ENCODE assay signal across 8 cellular contexts in the genomic region with DNA sequence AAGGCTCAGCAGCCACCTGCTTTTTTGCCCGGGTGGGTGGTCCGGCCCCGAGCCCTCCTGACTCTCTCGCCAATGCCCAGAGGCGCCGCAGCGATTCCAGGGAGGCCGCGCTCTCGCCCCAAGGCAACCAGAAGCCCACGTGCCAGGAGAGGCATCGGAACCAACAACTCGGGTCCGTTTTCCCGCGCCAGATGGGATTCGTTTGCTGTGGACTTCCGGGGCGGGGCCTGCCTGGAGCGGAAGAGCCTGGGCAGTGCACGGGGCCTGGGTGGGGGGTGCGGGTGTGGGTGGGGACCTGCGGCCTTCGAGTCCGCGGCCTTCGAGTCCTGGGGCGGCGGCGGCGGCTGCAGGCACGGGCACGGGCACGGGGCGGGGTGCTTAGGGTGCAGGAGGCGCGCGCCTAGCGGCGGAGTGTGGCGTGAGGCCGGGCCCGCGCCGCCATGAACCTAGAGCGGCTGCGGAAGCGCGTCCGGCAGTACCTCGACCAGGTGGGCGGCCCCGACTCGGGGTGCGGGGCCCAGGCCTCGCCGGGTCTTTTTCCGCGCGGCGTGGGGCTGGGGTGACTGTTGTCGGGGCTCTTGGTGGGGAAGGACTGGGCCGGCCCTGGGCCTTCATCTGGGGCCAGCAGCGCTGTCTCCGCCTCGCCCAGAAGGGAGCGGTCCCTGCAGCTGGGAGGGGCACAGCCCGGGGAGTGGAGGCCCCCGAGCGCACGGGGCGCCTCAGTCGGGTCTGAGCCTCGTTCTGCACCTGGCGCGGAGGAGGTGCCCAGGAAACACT. TPM values are rescaled to one million over a fixed set of nuclear protein-coding genes. Genes with fewer than 3 reads are reported as not detected.
DNase-seq lines count a peak whose midpoint lies in the region; ATAC-seq and TF ChIP-seq lines count a peak whose summit lies in the region.

A gene with protein sequence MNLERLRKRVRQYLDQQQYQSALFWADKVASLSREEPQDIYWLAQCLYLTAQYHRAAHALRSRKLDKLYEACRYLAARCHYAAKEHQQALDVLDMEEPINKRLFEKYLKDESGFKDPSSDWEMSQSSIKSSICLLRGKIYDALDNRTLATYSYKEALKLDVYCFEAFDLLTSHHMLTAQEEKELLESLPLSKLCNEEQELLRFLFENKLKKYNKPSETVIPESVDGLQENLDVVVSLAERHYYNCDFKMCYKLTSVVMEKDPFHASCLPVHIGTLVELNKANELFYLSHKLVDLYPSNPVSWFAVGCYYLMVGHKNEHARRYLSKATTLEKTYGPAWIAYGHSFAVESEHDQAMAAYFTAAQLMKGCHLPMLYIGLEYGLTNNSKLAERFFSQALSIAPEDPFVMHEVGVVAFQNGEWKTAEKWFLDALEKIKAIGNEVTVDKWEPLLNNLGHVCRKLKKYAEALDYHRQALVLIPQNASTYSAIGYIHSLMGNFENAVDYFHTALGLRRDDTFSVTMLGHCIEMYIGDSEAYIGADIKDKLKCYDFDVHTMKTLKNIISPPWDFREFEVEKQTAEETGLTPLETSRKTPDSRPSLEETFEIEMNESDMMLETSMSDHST (plus strand): TSS at position 253 of the 777 bp plus-strand sequence. CDS start 188 bp downstream, at position 441.

- peak within 1 kb of the TSS; percentile 78 for H3K27ac Mint-ChIP-seq in GM23338
- H3K27ac Mint-ChIP-seq in activated T-helper 2 cell treated with anti-CD3 and anti-CD28 coated beads, Interferon-gamma antibody, Interleukin-2, Interleukin-4, amounts not matched to agents 10 μg/mL and 5 μg/mL and 100 μg/mL, durations not matched to agents 14 hours and 24 hours and 36 hours: peak within 1 kb of the TSS; percentile 78
- H3K27ac Mint-ChIP-seq in natural killer cell treated with Interleukin-12 subunit alpha and Interleukin-12 subunit beta and Interleukin-15 and Interleukin-18, amount 100 ng/mL, for 72 hours: peak within 1 kb of the TSS; percentile 61 to 91

- peaks cover 14% of the 10 kb centered on the region for H4K20me1 ChIP-seq in GM23338 (replicated peaks; ENCODE audit: insufficient read depth)

- H3K36me3 ChIP-seq in GM23338 (ENCODE audit: insufficient read depth) (peaks cover 25% of the 10 kb centered on the region), RWPE2 (ENCODE audit: low read depth) (peaks cover 32% of the 10 kb centered on the region)

- H3F3A ChIP-seq in GM23338 (replicated peaks; ENCODE audit: low read depth): no peaks in the 10 kb centered on the region; the same call in 1 of the 2 replicates

- H3K79me2 ChIP-seq in GM23338 (replicated peaks; ENCODE audit: insufficient read depth): peaks cover 36% of the 10 kb centered on the region

- peaks cover 42% of the 10 kb centered on the region for H3K36me3 Mint-ChIP-seq in GM23338 (ENCODE audit: low read depth)
- peaks cover 37% of the 10 kb centered on the region for H3K36me3 Mint-ChIP-seq in activated T-helper 2 cell treated with anti-CD3 and anti-CD28 coated beads, Interferon-gamma antibody, Interleukin-2, Interleukin-4, amounts not matched to agents 10 μg/mL and 5 μg/mL and 100 μg/mL, durations not matched to agents 14 hours and 24 hours and 36 hours (ENCODE audit: low read depth)
- peaks cover 15% of the 10 kb centered on the region for H3K36me3 Mint-ChIP-seq in natural killer cell treated with Interleukin-12 subunit alpha and Interleukin-12 subunit beta and Interleukin-15 and Interleukin-18, amount 100 ng/mL, for 72 hours

- H3K4me1 Mint-ChIP-seq in GM23338: peaks cover 45% of the 10 kb centered on the region
- H3K4me1 Mint-ChIP-seq in activated T-helper 2 cell treated with anti-CD3 and anti-CD28 coated beads, Interferon-gamma antibody, Interleukin-2, Interleukin-4, amounts not matched to agents 10 μg/mL and 5 μg/mL and 100 μg/mL, durations not matched to agents 14 hours and 24 hours and 36 hours (ENCODE audit: low read depth): peaks cover 35% of the 10 kb centered on the region
- peaks cover 17 to 20% of the 10 kb centered on the region in 2 donors for H3K4me1 Mint-ChIP-seq in natural killer cell treated with Interleukin-12 subunit alpha and Interleukin-12 subunit beta and Interleukin-15 and Interleukin-18, amount 100 ng/mL, for 72 hours (ENCODE audit: low read depth in 2 of 2)

- H3K4me1 ChIP-seq in GM23338 (ENCODE audit: insufficient read depth) (peaks cover 24% of the 10 kb centered on the region), RWPE2 (ENCODE audit: insufficient read depth, poor library complexity, severe bottlenecking) (peaks cover 10% of the 10 kb centered on the region)

- peaks cover 7% of the 10 kb centered on the region for H3K27me3 Mint-ChIP-seq in GM23338 (ENCODE audit: insufficient read depth, low read depth, poor library complexity)
- peaks cover 9% of the 10 kb centered on the region for H3K27me3 Mint-ChIP-seq in activated T-helper 2 cell treated with anti-CD3 and anti-CD28 coated beads, Interferon-gamma antibody, Interleukin-2, Interleukin-4, amounts not matched to agents 10 μg/mL and 5 μg/mL and 100 μg/mL, durations not matched to agents 14 hours and 24 hours and 36 hours (ENCODE audit: low read depth)
- peaks cover 0 to 4% of the 10 kb centered on the region in 2 donors for H3K27me3 Mint-ChIP-seq in natural killer cell treated with Interleukin-12 subunit alpha and Interleukin-12 subunit beta and Interleukin-15 and Interleukin-18, amount 100 ng/mL, for 72 hours

- H3K9me3 Mint-ChIP-seq in GM23338: peaks cover 4% of the 10 kb centered on the region
- H3K9me3 Mint-ChIP-seq in activated T-helper 2 cell treated with anti-CD3 and anti-CD28 coated beads, Interferon-gamma antibody, Interleukin-2, Interleukin-4, amounts not matched to agents 10 μg/mL and 5 μg/mL and 100 μg/mL, durations not matched to agents 14 hours and 24 hours and 36 hours: peaks cover 5% of the 10 kb centered on the region
- no peaks in the 10 kb centered on the region for H3K9me3 Mint-ChIP-seq in natural killer cell treated with Interleukin-12 subunit alpha and Interleukin-12 subunit beta and Interleukin-15 and Interleukin-18, amount 100 ng/mL, for 72 hours

- intact Hi-C loops in activated T-helper 2 cell treated with anti-CD3 and anti-CD28 coated beads, Interferon-gamma antibody, Interleukin-2, Interleukin-4, amounts not matched to agents 10 μg/mL and 5 μg/mL and 100 μg/mL, durations not matched to agents 14 hours and 24 hours and 36 hours (cut with micrococcal nuclease): loop anchor here (1.0 to 5.0 kb wide), 4 partner anchors 46 to 418 kb away; partner anchors contain the start of gene UPF3A

- TF ChIP-seq CTCF in GM23338 (conservative IDR thresholded peaks at IDR 0.05; ENCODE audit: low read depth in 2 of 2) (no peak), RWPE2 (IDR thresholded peaks at IDR 0.05; ENCODE audit: poor library complexity, severe bottlenecking) (no peak)

- H2AFZ ChIP-seq in GM23338: 0 out of 2 replicates have a peak within 1 kb of the TSS, but pooled peaks have one; percentile 33

- no peaks in the 10 kb centered on the region for H3K9me3 ChIP-seq in RWPE2 (ENCODE audit: severe bottlenecking)

- DNase-seq in EH (ENCODE audit: low read depth) (peak; percentile 92), GM23338 (ENCODE audit: low spot score) (peak; percentile 97), LHCN-M2 (ENCODE audit: low read depth) (peak; percentile 88), RWPE2 (ENCODE audit: low spot score) (peak; percentile 95), fibroblast of peridontal ligament (ENCODE audit: extremely low read depth) (peak; percentile 89)
- peak; percentile 76 for DNase-seq in activated T-helper 2 cell treated with anti-CD3 and anti-CD28 coated beads, Interferon-gamma antibody, Interleukin-2, Interleukin-4, amounts not matched to agents 10 μg/mL and 5 μg/mL and 100 μg/mL, durations not matched to agents 14 hours and 24 hours and 36 hours (ENCODE audit: low spot score)
- peak; percentile 92 for DNase-seq in natural killer cell treated with Interleukin-12 subunit alpha and Interleukin-12 subunit beta and Interleukin-15 and Interleukin-18, amount 100 ng/mL, for 72 hours (ENCODE audit: low spot score)
- peak; percentile 91 for DNase-seq in stimulated activated naive CD4-positive, alpha-beta T cell treated with Interleukin-2 at 50 U/mL for 16 hours (lab: John Stamatoyannopoulos, UW)

- peak; percentile 85 for ATAC-seq in GM23338
- ATAC-seq in RWPE2 (ENCODE audit: low read depth): peak; percentile 93
- ATAC-seq in natural killer cell treated with Interleukin-12 subunit alpha and Interleukin-12 subunit beta and Interleukin-15 and Interleukin-18, amount 100 ng/mL, for 72 hours: peak; percentile 98

- H3K27ac ChIP-seq in GM23338 (ENCODE audit: low read depth): no peak within 1 kb of the TSS
- H3K27ac ChIP-seq in RWPE2 (ENCODE audit: poor library complexity, severe bottlenecking): peak within 1 kb of the TSS; percentile 57

- H3K4me3 Mint-ChIP-seq in GM23338: peak within 1 kb of the TSS; percentile 93
- H3K4me3 Mint-ChIP-seq in activated T-helper 2 cell treated with anti-CD3 and anti-CD28 coated beads, Interferon-gamma antibody, Interleukin-2, Interleukin-4, amounts not matched to agents 10 μg/mL and 5 μg/mL and 100 μg/mL, durations not matched to agents 14 hours and 24 hours and 36 hours (ENCODE audit: low read depth): peak within 1 kb of the TSS; percentile 87
- H3K4me3 Mint-ChIP-seq in natural killer cell treated with Interleukin-12 subunit alpha and Interleukin-12 subunit beta and Interleukin-15 and Interleukin-18, amount 100 ng/mL, for 72 hours: peak within 1 kb of the TSS; percentile 90

- H3K27me3 ChIP-seq in GM23338 (ENCODE audit: insufficient read depth) (no peaks in the 10 kb centered on the region), RWPE2 (ENCODE audit: insufficient read depth, poor library complexity, severe bottlenecking) (no peaks in the 10 kb centered on the region)

- H3K4me3 ChIP-seq in GM23338: peak within 1 kb of the TSS; percentile 60
- peak within 1 kb of the TSS; percentile 83 for H3K4me3 ChIP-seq in RWPE2 (ENCODE audit: severe bottlenecking)

- no peaks in the 10 kb centered on the region for H3K9me2 ChIP-seq in GM23338 (ENCODE audit: insufficient read depth)

- peak within 1 kb of the TSS; percentile 79 for H3K4me2 ChIP-seq in GM23338

TF ChIP-seq in GM23338, 12 proteins besides CTCF, POLR2A, EP300 and RAD21 (continues in another document):
- TF ChIP-seq POLR2AphosphoS5 (IDR thresholded peaks at IDR 0.05; ENCODE audit: low read depth) (peak; percentile 68), CREB1 (CRISPR knock-in tag; IDR thresholded peaks at IDR 0.05; ENCODE audit: low read depth) (peak; percentile 59; the same call in 1 of the 2 replicates), ZNF331 (CRISPR knock-in tag; IDR thresholded peaks at IDR 0.05; ENCODE audit: low read depth) (no peak), EZH2phosphoT487 (IDR thresholded peaks at IDR 0.05; ENCODE audit: unreplicated experiment) (no peak), EZH2 (IDR thresholded peaks at IDR 0.05; ENCODE audit: low read depth, unreplicated experiment) (no peak)

RNA-seq across cellular contexts. Expression of the gene that starts here (rescaled TPM):
- total RNA-seq in GM23338 (2014; rRNA removed; shearing (Covaris generic)): 84.2 and 86.1 TPM in 2 replicates
- polyA plus RNA-seq in GM23338 (2016; fragmentation: Nextera tagmentation; extraction: Ambion mirVana): 91.3 and 95.9 TPM in 2 replicates
- 41.3 and 44.7 TPM in 2 replicates for total RNA-seq in LHCN-M2 (2014; rRNA removed)
- polyA plus RNA-seq in LHCN-M2 (2012): 54.7 TPM
- total RNA-seq in activated T-helper 2 cell treated with anti-CD3 and anti-CD28 coated beads, Interferon-gamma antibody, Interleukin-2, Interleukin-4, amounts not matched to agents 10 μg/mL and 5 μg/mL and 100 μg/mL, durations not matched to agents 14 hours and 24 hours and 36 hours: 80.4 and 86.1 TPM in 2 replicates
- 10 to 100 TPM; 60.5 to 88.0 TPM for total RNA-seq in natural killer cell treated with Interleukin-12 subunit alpha and Interleukin-12 subunit beta and Interleukin-15 and Interleukin-18, amount 100 ng/mL, for 72 hours
